Comparison of ENCODE assay signal across 16 cellular contexts in the genomic region with DNA sequence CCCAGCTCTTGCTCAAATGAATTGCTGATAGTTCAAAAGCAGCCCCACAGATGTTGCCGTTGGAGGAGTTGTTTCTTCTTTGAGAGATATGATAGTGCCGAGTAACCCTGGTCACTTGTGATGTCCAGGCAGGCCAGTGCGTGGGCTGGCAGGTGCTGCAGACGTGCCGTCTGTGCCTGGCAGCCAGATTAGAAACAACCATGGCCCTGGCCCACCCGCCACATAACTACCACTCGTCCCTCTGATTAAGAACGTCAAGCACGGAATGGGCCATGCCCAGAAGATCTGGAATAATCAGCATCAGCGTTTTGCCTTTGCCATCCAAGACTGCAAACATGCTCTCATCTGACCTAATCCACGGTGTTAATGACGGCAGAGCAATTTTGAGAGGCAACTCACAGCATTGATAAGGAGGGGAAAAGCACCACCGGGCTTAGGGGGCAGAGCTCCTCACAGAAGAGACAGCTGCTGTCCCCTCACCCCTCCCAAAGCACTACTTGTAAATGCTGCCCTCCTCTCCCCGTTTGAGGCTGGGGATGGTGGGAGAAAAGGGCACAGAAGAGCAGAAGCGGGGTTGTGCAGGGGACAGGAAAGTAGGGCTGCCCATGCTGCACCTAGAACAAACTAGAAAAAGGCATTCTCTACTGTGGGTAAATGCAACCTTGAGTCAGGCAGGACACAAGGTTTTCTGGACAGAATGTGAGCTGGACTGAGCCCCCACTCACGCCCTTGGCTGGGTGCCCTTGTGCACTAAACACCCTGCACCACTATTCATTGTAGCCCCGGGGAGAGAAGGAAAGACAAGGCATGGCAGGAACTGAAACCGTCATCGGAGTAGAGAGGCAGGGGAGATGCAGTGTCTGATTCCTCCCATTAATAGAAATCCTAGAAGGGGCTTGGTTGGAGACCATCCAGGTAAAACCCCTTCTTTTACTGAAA. TPM values are rescaled to one million over a fixed set of nuclear protein-coding genes. Genes with fewer than 3 reads are reported as not detected.
A peak's percentile ranks its signal among the peaks of the same experiment; 100 is the strongest.
DNase-seq lines count a peak whose midpoint lies in the region; ATAC-seq and TF ChIP-seq lines count a peak whose summit lies in the region.
"Had no signal": no experiment of that assay in that cellular context is flagged by ENCODE, and none has a peak within 500 bp of the region (broad histone marks: within the 10 kb centered on the region; RNA-seq: fewer than 3 reads in every experiment).

No MANE protein-coding gene starts in this region.

- H3K27me3 ChIP-seq in GM23338 (ENCODE audit: insufficient read depth) (peaks cover 25% of the 10 kb centered on the region), cardiac muscle cell (no peaks in the 10 kb centered on the region), colonic mucosa (peaks cover 7% of the 10 kb centered on the region)
- H3K27me3 ChIP-seq: BE2C had no signal

- TF ChIP-seq CTCF in GM23338 (conservative IDR thresholded peaks at IDR 0.05; ENCODE audit: low read depth in 2 of 2), result no peak
- no peak for TF ChIP-seq CTCF in cardiac muscle cell (IDR thresholded peaks at IDR 0.05; ENCODE audit: low read depth, low read length)
- TF ChIP-seq CTCF in colonic mucosa (IDR thresholded peaks at IDR 0.05), result no peak

- no peaks in the 10 kb centered on the region for H3K36me3 Mint-ChIP-seq in GM23338 (ENCODE audit: low read depth)
- H3K36me3 Mint-ChIP-seq in activated T-cell treated with anti-CD3 and anti-CD28 coated beads, Interleukin-2, amount 50 U/mL, for 24 hours (ENCODE audit: low read depth), result peaks cover 1% of the 10 kb centered on the region

- no peak overlapping the region for H3K4me3 ChIP-seq in GM23338
- H3K4me3 ChIP-seq in cardiac muscle cell, result no peak overlapping the region
- no peak overlapping the region for H3K4me3 ChIP-seq in colonic mucosa
- H3K4me3 ChIP-seq: SK-N-MC had no signal

- no peak overlapping the region for H3K4me2 ChIP-seq in GM23338

- no peak overlapping the region for H3K9ac ChIP-seq in colonic mucosa (ENCODE audit: low read depth in 2 of 2, low read length in 2 of 2)

- no peak overlapping the region for H3K4me3 Mint-ChIP-seq in GM23338
- H3K4me3 Mint-ChIP-seq in activated T-cell treated with anti-CD3 and anti-CD28 coated beads, Interleukin-2, amount 50 U/mL, for 24 hours, result no peak overlapping the region
- H3K4me3 Mint-ChIP-seq: CD8-positive, alpha-beta memory T cell had no signal

- DNase-seq in GM23338 (ENCODE audit: low spot score) (no peak), NCI-H524 treated with DMSO at 0.1 percent for 48 hours (lab: John Stamatoyannopoulos, UW) (peak; percentile 64), cardiac muscle cell (ENCODE audit: low read depth in 1 of 2, low spot score in 1 of 2) (no peak), posterior vena cava (ENCODE audit: low spot score) (peak; percentile 52), C1 segment of cervical spinal cord (lab: John Stamatoyannopoulos, UW) (no peak), colonic mucosa (no peak)
- no peak for DNase-seq in activated T-cell treated with anti-CD3 and anti-CD28 coated beads, Interleukin-2, amount 50 U/mL, for 24 hours
- DNase-seq: BE2C, H7, KG1, NCI-H1105, NCI-H187 treated with DMSO at 0.1 percent for 48 hours, NCI-H510A, PC-3 had no signal

- no peaks in the 10 kb centered on the region for H3K9me2 ChIP-seq in GM23338 (ENCODE audit: insufficient read depth)

- H3K9me3 ChIP-seq in cardiac muscle cell (ENCODE audit: low read depth), result no peaks in the 10 kb centered on the region
- H3K9me3 ChIP-seq in colonic mucosa, result no peaks in the 10 kb centered on the region
- H3K9me3 ChIP-seq: BE2C had no signal

- peaks cover 27% of the 10 kb centered on the region for H3K4me1 Mint-ChIP-seq in GM23338
- H3K4me1 Mint-ChIP-seq in activated T-cell treated with anti-CD3 and anti-CD28 coated beads, Interleukin-2, amount 50 U/mL, for 24 hours (ENCODE audit: low read depth), result peaks cover 14% of the 10 kb centered on the region

- no peak overlapping the region for H2AFZ ChIP-seq in GM23338

- H3K79me2 ChIP-seq in GM23338 (replicated peaks; ENCODE audit: insufficient read depth), result no peaks in the 10 kb centered on the region

- H3K27me3 Mint-ChIP-seq in GM23338 (ENCODE audit: insufficient read depth, low read depth, poor library complexity), result peaks cover 31% of the 10 kb centered on the region
- peaks cover 13% of the 10 kb centered on the region for H3K27me3 Mint-ChIP-seq in activated T-cell treated with anti-CD3 and anti-CD28 coated beads, Interleukin-2, amount 50 U/mL, for 24 hours

- no peak for ATAC-seq in GM23338
- ATAC-seq: PC-3 had no signal

- H3K27ac ChIP-seq in GM23338 (ENCODE audit: low read depth), result no peak overlapping the region
- H3K27ac ChIP-seq in cardiac muscle cell, result peak overlapping the region; percentile 24
- H3K27ac ChIP-seq in colonic mucosa, result no peak overlapping the region
- H3K27ac ChIP-seq: SK-N-MC had no signal

- peak overlapping the region; percentile 21; the same call in 1 of the 2 replicates for H3K27ac Mint-ChIP-seq in GM23338
- no peak overlapping the region for H3K27ac Mint-ChIP-seq in activated T-cell treated with anti-CD3 and anti-CD28 coated beads, Interleukin-2, amount 50 U/mL, for 24 hours

- no peaks in the 10 kb centered on the region; the same call in 1 of the 2 replicates for H3K36me3 ChIP-seq in GM23338 (ENCODE audit: insufficient read depth)
- H3K36me3 ChIP-seq in cardiac muscle cell, result no peaks in the 10 kb centered on the region
- no peaks in the 10 kb centered on the region for H3K36me3 ChIP-seq in colonic mucosa
- H3K36me3 ChIP-seq: BE2C had no signal

- intact Hi-C loops in posterior vena cava (cut with DNase I), result no loop called here
- intact Hi-C loops in colonic mucosa (cut with DNase I), result no loop called here

- H3K9me3 Mint-ChIP-seq in GM23338, result no peaks in the 10 kb centered on the region
- no peaks in the 10 kb centered on the region for H3K9me3 Mint-ChIP-seq in activated T-cell treated with anti-CD3 and anti-CD28 coated beads, Interleukin-2, amount 50 U/mL, for 24 hours

- H3K4me1 ChIP-seq in GM23338 (ENCODE audit: insufficient read depth) (peaks cover 19% of the 10 kb centered on the region), cardiac muscle cell (ENCODE audit: low read depth) (peaks cover 56% of the 10 kb centered on the region), colonic mucosa (no peaks in the 10 kb centered on the region)

- H3F3A ChIP-seq in GM23338 (replicated peaks; ENCODE audit: low read depth), result peaks cover 6% of the 10 kb centered on the region

- peaks cover 2% of the 10 kb centered on the region; the same call in 1 of the 2 replicates for H4K20me1 ChIP-seq in GM23338 (replicated peaks; ENCODE audit: insufficient read depth)

TF ChIP-seq in GM23338, 12 proteins besides CTCF, POLR2A, EP300 and RAD21 (continues in another document):
- no peak for TF ChIP-seq ZNF114 (CRISPR knock-in tag; IDR thresholded peaks at IDR 0.05)
- no peak for TF ChIP-seq POLR2AphosphoS5 (IDR thresholded peaks at IDR 0.05; ENCODE audit: low read depth)
- TF ChIP-seq STAT1 (IDR thresholded peaks at IDR 0.05; ENCODE audit: unreplicated experiment), result no peak

RNA-seq across cellular contexts. Expression of gene CPNE5, which starts 5.3 kb away (rescaled TPM):
- 0.12 and 0.14 TPM in 2 replicates for total RNA-seq in GM23338 (2014; rRNA removed; shearing (Covaris generic))
- polyA plus RNA-seq in GM23338 (2016; fragmentation: Nextera tagmentation; extraction: Ambion mirVana) (0.37 and 0.42 TPM in 2 replicates), cardiac muscle cell (51.6 and 56.5 TPM in 2 replicates)
- total RNA-seq in cardiac muscle cell (29.2 and 52.1 TPM in 2 replicates), posterior vena cava (1 to 10 TPM; 5.2 to 5.4 TPM), colonic mucosa (1 to 10 TPM; 4.6 to 8.0 TPM)
- total RNA-seq: PC-3 had no signal

RNA-seq across cellular contexts. Expression of gene PPIL1, which starts 30.1 kb away (rescaled TPM):
- 79.4 and 82.9 TPM in 2 replicates for total RNA-seq in GM23338 (2014; rRNA removed; shearing (Covaris generic))
- polyA plus RNA-seq in GM23338 (2016; fragmentation: Nextera tagmentation; extraction: Ambion mirVana), result 53.1 and 57.3 TPM in 2 replicates
- 37.0 and 70.8 TPM in 2 replicates for total RNA-seq in cardiac muscle cell
- polyA plus RNA-seq in cardiac muscle cell, result 76.5 and 133 TPM in 2 replicates
- total RNA-seq in posterior vena cava, result 10 to 100 TPM; 18.3 to 20.3 TPM
- total RNA-seq in colonic mucosa, result 10 to 100 TPM in 1 of 2 donors, 1 to 10 TPM in 1; 9.9 to 23.6 TPM

RNA-seq across cellular contexts. Expression of gene C6orf89, which starts 41.3 kb away (rescaled TPM):
- 7.9 and 8.7 TPM in 2 replicates for total RNA-seq in GM23338 (2014; rRNA removed; shearing (Covaris generic))
- polyA plus RNA-seq in GM23338 (2016; fragmentation: Nextera tagmentation; extraction: Ambion mirVana), result 3.6 and 3.7 TPM in 2 replicates
- 26.7 and 27.6 TPM in 2 replicates for total RNA-seq in cardiac muscle cell
- polyA plus RNA-seq in cardiac muscle cell, result 28.2 and 28.6 TPM in 2 replicates
- 10 to 100 TPM; 56.5 to 59.9 TPM for total RNA-seq in posterior vena cava
- total RNA-seq in colonic mucosa, result 10 to 100 TPM; 46.3 to 49.5 TPM

Comparison
In these comparisons a context has a peak if more than half of its experiments do, and no peak if none do; other contexts are left out.
1. DNase-seq: peak in NCI-H524 treated with DMSO at 0.1 percent for 48 hours (single experiment) and posterior vena cava (single experiment); none in GM23338 (single experiment), cardiac muscle cell (0 of 2), C1 segment of cervical spinal cord (0 of 14), colonic mucosa (single experiment) and activated T-cell treated with anti-CD3 and anti-CD28 coated beads, Interleukin-2, amount 50 U/mL, for 24 hours (single experiment).